8 cellular contexts compared by ENCODE assay signal in genomic region chr3:177615015-177615414, GRCh38.
DNase-seq lines count a peak whose midpoint lies in the region; ATAC-seq and TF ChIP-seq lines count a peak whose summit lies in the region.

No MANE protein-coding gene starts in this region.

- POLR2A ChIA-PET in CD4-positive, alpha-beta T cell (lab: Charles Lee): interaction anchor here (1.1 to 1.4 kb wide), 2 partner anchors 8 to 17 kb away, joined by 4 read pairs; no protein-coding TSS in a partner anchor

- ATAC-seq in CD4-positive, alpha-beta T cell (ENCODE audit: poor library complexity): no peak
- no peak for ATAC-seq in GM19023 (IDR thresholded peaks at IDR 0.05; ENCODE audit: unreplicated experiment)

- peaks cover 21% of the 10 kb centered on the region for H3K4me1 Mint-ChIP-seq in CD4-positive, alpha-beta T cell (ENCODE audit: low read depth)
- H3K4me1 Mint-ChIP-seq in activated T-helper 2 cell treated with anti-CD3 and anti-CD28 coated beads, Interferon-gamma antibody, Interleukin-2, Interleukin-4, amounts not matched to agents 10 μg/mL and 5 μg/mL and 100 μg/mL, durations not matched to agents 14 hours and 24 hours and 36 hours (ENCODE audit: low read depth): peaks cover 3% of the 10 kb centered on the region

- no peaks in the 10 kb centered on the region for H3K9me3 ChIP-seq in CD4-positive, alpha-beta T cell (ENCODE audit: control insufficient read depth, low read length)

- no peak overlapping the region for H3K27ac Mint-ChIP-seq in CD4-positive, alpha-beta T cell
- H3K27ac Mint-ChIP-seq in activated T-helper 2 cell treated with anti-CD3 and anti-CD28 coated beads, Interferon-gamma antibody, Interleukin-2, Interleukin-4, amounts not matched to agents 10 μg/mL and 5 μg/mL and 100 μg/mL, durations not matched to agents 14 hours and 24 hours and 36 hours: no peak overlapping the region

- H3K4me3 Mint-ChIP-seq in CD4-positive, alpha-beta T cell: no peak overlapping the region
- no peak overlapping the region for H3K4me3 Mint-ChIP-seq in activated T-helper 2 cell treated with anti-CD3 and anti-CD28 coated beads, Interferon-gamma antibody, Interleukin-2, Interleukin-4, amounts not matched to agents 10 μg/mL and 5 μg/mL and 100 μg/mL, durations not matched to agents 14 hours and 24 hours and 36 hours (ENCODE audit: low read depth)

- in situ Hi-C loops in Caki2 (cut with HindIII; ENCODE audit: low pct_unique_long_range_greater_than_20kb, low sequenced_read_pairs): no loop called here

- DNase-seq in Caki2 (ENCODE audit: low read depth) (peak; percentile 95), NCI-H2107 treated with DMSO at 0.1 percent for 48 hours (lab: John Stamatoyannopoulos, UW; ENCODE audit: unreplicated experiment) (peak; percentile 96), cardiac fibroblast (ENCODE audit: low read depth in 2 of 2) (peak; percentile 97 to 99), mucosa of gallbladder (ENCODE audit: low spot score) (peak; percentile 71), HK-2 (ENCODE audit: unreplicated experiment) (no peak)
- DNase-seq in CD4-positive, alpha-beta T cell: no peak
- no peak for DNase-seq in activated T-helper 2 cell treated with anti-CD3 and anti-CD28 coated beads, Interferon-gamma antibody, Interleukin-2, Interleukin-4, amounts not matched to agents 10 μg/mL and 5 μg/mL and 100 μg/mL, durations not matched to agents 14 hours and 24 hours and 36 hours (ENCODE audit: low spot score)

- H3K4me3 ChIP-seq in cardiac fibroblast (replicated peaks in 1 of 2; ENCODE audit: low read depth in 2 of 2, low read length in 2 of 2): no peak overlapping the region

- H3K27me3 Mint-ChIP-seq in CD4-positive, alpha-beta T cell: no peaks in the 10 kb centered on the region
- H3K27me3 Mint-ChIP-seq in activated T-helper 2 cell treated with anti-CD3 and anti-CD28 coated beads, Interferon-gamma antibody, Interleukin-2, Interleukin-4, amounts not matched to agents 10 μg/mL and 5 μg/mL and 100 μg/mL, durations not matched to agents 14 hours and 24 hours and 36 hours (ENCODE audit: low read depth): no peaks in the 10 kb centered on the region

- no peaks in the 10 kb centered on the region for H3K27me3 ChIP-seq in CD4-positive, alpha-beta T cell (ENCODE audit: control insufficient read depth, insufficient read depth, low read length)

- H3K36me3 Mint-ChIP-seq in CD4-positive, alpha-beta T cell (ENCODE audit: low read depth): no peaks in the 10 kb centered on the region
- no peaks in the 10 kb centered on the region for H3K36me3 Mint-ChIP-seq in activated T-helper 2 cell treated with anti-CD3 and anti-CD28 coated beads, Interferon-gamma antibody, Interleukin-2, Interleukin-4, amounts not matched to agents 10 μg/mL and 5 μg/mL and 100 μg/mL, durations not matched to agents 14 hours and 24 hours and 36 hours (ENCODE audit: low read depth)

- CTCF ChIA-PET in CD4-positive, alpha-beta T cell (lab: Charles Lee): interaction anchor here (0.7 kb wide), 1 partner anchor 20 kb away, joined by 4 read pairs; no protein-coding TSS in a partner anchor

- intact Hi-C loops in CD4-positive, alpha-beta T cell (cut with DNase I, micrococcal nuclease): no loop called here
- intact Hi-C loops in activated T-helper 2 cell treated with anti-CD3 and anti-CD28 coated beads, Interferon-gamma antibody, Interleukin-2, Interleukin-4, amounts not matched to agents 10 μg/mL and 5 μg/mL and 100 μg/mL, durations not matched to agents 14 hours and 24 hours and 36 hours (cut with micrococcal nuclease): no loop called here

- no peak for TF ChIP-seq CTCF in cardiac fibroblast (IDR thresholded peaks at IDR 0.05; ENCODE audit: low read depth, low read length)
- no peak for TF ChIP-seq CTCF in CD4-positive, alpha-beta T cell (IDR thresholded peaks at IDR 0.05)

- no peaks in the 10 kb centered on the region for H3K9me3 Mint-ChIP-seq in CD4-positive, alpha-beta T cell
- H3K9me3 Mint-ChIP-seq in activated T-helper 2 cell treated with anti-CD3 and anti-CD28 coated beads, Interferon-gamma antibody, Interleukin-2, Interleukin-4, amounts not matched to agents 10 μg/mL and 5 μg/mL and 100 μg/mL, durations not matched to agents 14 hours and 24 hours and 36 hours: no peaks in the 10 kb centered on the region

- no peak overlapping the region for H3K27ac ChIP-seq in CD4-positive, alpha-beta T cell (ENCODE audit: low read depth, low read length)

Comparison
In these comparisons a context has a peak if more than half of its experiments do, and no peak if none do; other contexts are left out.
1. DNase-seq: peak in Caki2 (single experiment), NCI-H2107 treated with DMSO at 0.1 percent for 48 hours (single experiment), cardiac fibroblast (2 of 2) and mucosa of gallbladder (single experiment); none in CD4-positive, alpha-beta T cell (0 of 10), activated T-helper 2 cell treated with anti-CD3 and anti-CD28 coated beads, Interferon-gamma antibody, Interleukin-2, Interleukin-4, amounts not matched to agents 10 μg/mL and 5 μg/mL and 100 μg/mL, durations not matched to agents 14 hours and 24 hours and 36 hours (single experiment) and HK-2 (single experiment).